Comparison of ENCODE assay signal across 32 cellular contexts in genomic region chr3:66581261-66581660, GRCh38.
"Had no signal": no experiment of that assay in that cellular context is flagged by ENCODE, and none has a peak within 500 bp of the region (broad histone marks: within the 10 kb centered on the region; RNA-seq: fewer than 3 reads in every experiment).

No MANE protein-coding gene starts in this region.

- H3K4me3 ChIP-seq: esophagus squamous epithelium, gastroesophageal sphincter had no signal

- H3K9me3 Mint-ChIP-seq: activated T-helper 1 cell treated with anti-CD3 and anti-CD28 coated beads, Interleukin-12 subunit alpha, Interleukin-12 subunit beta, Interleukin-2, Interleukin-4 antibody, amounts not matched to agents 30 ng/mL and 10 ng/mL and 1 ng/mL, durations not matched to agents 14 hours and 24 hours and 36 hours; T-helper 2 cell treated with Interferon-gamma antibody and Interleukin-4, amounts not matched to agents 5 μg/mL and 100 μg/mL, for 36 hours had no signal

- DNase-seq: activated CD4-positive, alpha-beta memory T cell treated with anti-CD3 and anti-CD28 coated beads for 36 hours; activated CD4-positive, alpha-beta T cell treated with anti-CD3 and anti-CD28 coated beads for 36 hours; activated CD4-positive, alpha-beta T cell treated with anti-CD3 and anti-CD28 coated beads, Interleukin-2, amount 10 ng/mL, durations not matched to agents 24 days and 14 days; activated CD4-positive, CD25-positive, alpha-beta regulatory T cell; activated CD4-positive, CD25-positive, alpha-beta regulatory T cell treated with anti-CD3 and anti-CD28 coated beads, Interleukin-2, amount 50 U/mL, for 72 hours; activated CD8-positive, alpha-beta memory T cell treated with anti-CD3 and anti-CD28 coated beads, Interleukin-2, amount 10 ng/mL, durations not matched to agents 7 days and 5 days; activated CD8-positive, alpha-beta memory T cell treated with anti-CD3 and anti-CD28 coated beads, Interleukin-2, amount 50 U/mL, for 4 hours; activated CD8-positive, alpha-beta T cell treated with anti-CD3 and anti-CD28 coated beads, Interleukin-2, amount 10 ng/mL, durations not matched to agents 7 days and 5 days; activated effector memory CD4-positive, alpha-beta T cell treated with anti-CD3 and anti-CD28 coated beads, Interleukin-2, amount 50 U/mL, for 16 hours; activated naive CD4-positive, alpha-beta T cell treated with anti-CD3 and anti-CD28 coated beads for 36 hours; activated T-cell treated with anti-CD3 and anti-CD28 coated beads, Interleukin-2, amount 50 U/mL, for 1 hour; activated T-cell treated with anti-CD3 and anti-CD28 coated beads, Interleukin-2, amount 50 U/mL, for 48 hours; amniotic stem cell; anterior cingulate cortex; brain microvascular endothelial cell; caudate nucleus; effector CD8-positive, alpha-beta T cell; esophagus squamous epithelium; foreskin melanocyte; T-helper 1 cell; T-helper 17 cell; T1000 had no signal

- H3K27me3 ChIP-seq: brain microvascular endothelial cell, gastroesophageal sphincter had no signal

- ATAC-seq: activated CD4-positive, alpha-beta T cell treated with anti-CD3 and anti-CD28 coated beads for 36 hours; activated CD8-positive, alpha-beta memory T cell treated with anti-CD3 and anti-CD28 coated beads, Interleukin-2, amount 10 ng/mL, durations not matched to agents 7 days and 5 days; activated CD8-positive, alpha-beta T cell treated with anti-CD3 and anti-CD28 coated beads, Interleukin-2, amount 10 ng/mL, durations not matched to agents 7 days and 5 days; gastroesophageal sphincter; T-helper 17 cell had no signal

- H3K4me3 Mint-ChIP-seq: activated CD4-positive, alpha-beta memory T cell treated with anti-CD3 and anti-CD28 coated beads for 36 hours; activated CD4-positive, alpha-beta T cell treated with anti-CD3 and anti-CD28 coated beads for 36 hours; activated CD4-positive, alpha-beta T cell treated with anti-CD3 and anti-CD28 coated beads, Interleukin-2, amount 10 ng/mL, durations not matched to agents 24 days and 14 days; activated CD8-positive, alpha-beta memory T cell treated with anti-CD3 and anti-CD28 coated beads, Interleukin-2, amount 10 ng/mL, durations not matched to agents 7 days and 5 days; activated CD8-positive, alpha-beta T cell treated with anti-CD3 and anti-CD28 coated beads, Interleukin-2, amount 10 ng/mL, durations not matched to agents 7 days and 5 days; activated naive CD4-positive, alpha-beta T cell treated with anti-CD3 and anti-CD28 coated beads for 36 hours; activated naive CD8-positive, alpha-beta T cell; activated T-helper 1 cell treated with anti-CD3 and anti-CD28 coated beads, Interleukin-12 subunit alpha, Interleukin-12 subunit beta, Interleukin-2, Interleukin-4 antibody, amounts not matched to agents 30 ng/mL and 10 ng/mL and 1 ng/mL, durations not matched to agents 14 hours and 24 hours and 36 hours; T-helper 17 cell; T-helper 2 cell treated with Interferon-gamma antibody and Interleukin-4, amounts not matched to agents 5 μg/mL and 100 μg/mL, for 36 hours had no signal

- H3K4me1 Mint-ChIP-seq: activated CD4-positive, alpha-beta T cell treated with anti-CD3 and anti-CD28 coated beads, Interleukin-2, amount 10 ng/mL, durations not matched to agents 24 days and 14 days had no signal

- FAIRE-seq: astrocyte, colon, endometrium, endothelial cell of umbilical vein had no signal

- H3K27ac Mint-ChIP-seq: activated CD4-positive, alpha-beta memory T cell treated with anti-CD3 and anti-CD28 coated beads for 36 hours; activated CD4-positive, alpha-beta T cell treated with anti-CD3 and anti-CD28 coated beads for 36 hours; activated CD4-positive, alpha-beta T cell treated with anti-CD3 and anti-CD28 coated beads, Interleukin-2, amount 10 ng/mL, durations not matched to agents 24 days and 14 days; activated CD8-positive, alpha-beta memory T cell treated with anti-CD3 and anti-CD28 coated beads, Interleukin-2, amount 10 ng/mL, durations not matched to agents 7 days and 5 days; activated CD8-positive, alpha-beta T cell treated with anti-CD3 and anti-CD28 coated beads, Interleukin-2, amount 10 ng/mL, durations not matched to agents 7 days and 5 days; activated naive CD4-positive, alpha-beta T cell treated with anti-CD3 and anti-CD28 coated beads for 36 hours; activated naive CD8-positive, alpha-beta T cell; activated T-helper 1 cell treated with anti-CD3 and anti-CD28 coated beads, Interleukin-12 subunit alpha, Interleukin-12 subunit beta, Interleukin-2, Interleukin-4 antibody, amounts not matched to agents 30 ng/mL and 10 ng/mL and 1 ng/mL, durations not matched to agents 14 hours and 24 hours and 36 hours; activated T-helper 2 cell treated with anti-CD3 and anti-CD28 coated beads, Interferon-gamma antibody, Interleukin-2, Interleukin-4, amounts not matched to agents 10 μg/mL and 5 μg/mL and 100 μg/mL, durations not matched to agents 14 hours and 24 hours and 36 hours; T-helper 17 cell; T-helper 2 cell treated with Interferon-gamma antibody and Interleukin-4, amounts not matched to agents 5 μg/mL and 100 μg/mL, for 36 hours had no signal

- H3K36me3 ChIP-seq: brain microvascular endothelial cell, esophagus squamous epithelium, gastroesophageal sphincter had no signal

- H3K27ac ChIP-seq: brain microvascular endothelial cell, epithelial cell of prostate, esophagus squamous epithelium, gastroesophageal sphincter had no signal

- H3K9me3 ChIP-seq: gastroesophageal sphincter had no signal
